In genomic region chrX:9464435-9465371, GRCh38 we compare ENCODE assay signal across 8 cellular contexts. TPM values are rescaled to one million over a fixed set of nuclear protein-coding genes. Genes with fewer than 3 reads are reported as not detected.
DNase-seq lines count a peak whose midpoint lies in the region; ATAC-seq, FAIRE-seq and TF ChIP-seq lines count a peak whose summit lies in the region.

TSS of gene TBL1X (plus strand) at chrX:9465058. CDS start at chrX:9653587, 188,529 bp downstream.

- FAIRE-seq in H54 (lab: Jason Lieb, UNC) = no peak

- H3K27me3 Mint-ChIP-seq in activated T-cell treated with anti-CD3 and anti-CD28 coated beads, Interleukin-2, amount 50 U/mL, for 24 hours = peaks cover 48% of the 10 kb centered on the region

- peak within 1 kb of the TSS; percentile 79 for H3K4me3 Mint-ChIP-seq in activated T-cell treated with anti-CD3 and anti-CD28 coated beads, Interleukin-2, amount 50 U/mL, for 24 hours

- H3K27ac ChIP-seq in suprapubic skin = peak within 1 kb of the TSS; percentile 84

- peaks cover 13% of the 10 kb centered on the region for H3K36me3 Mint-ChIP-seq in activated T-cell treated with anti-CD3 and anti-CD28 coated beads, Interleukin-2, amount 50 U/mL, for 24 hours (ENCODE audit: low read depth)

- 9% methylated on average over 9 of the region's 99 CpGs for WGBS in suprapubic skin

- TF ChIP-seq POLR2A in suprapubic skin (IDR thresholded peaks at IDR 0.05) = no peak
- no peak for TF ChIP-seq POLR2A in H54 (IDR thresholded peaks at IDR 0.05; ENCODE audit: low read depth, low read length)

- H3K9me3 ChIP-seq in suprapubic skin = no peaks in the 10 kb centered on the region

- ATAC-seq in HG02642 (IDR thresholded peaks at IDR 0.05; ENCODE audit: poor library complexity, unreplicated experiment) (peak; percentile 49), esophagus mucosa (peak; percentile 36)

- TF ChIP-seq CTCF in GM12865 (IDR thresholded peaks at IDR 0.05; ENCODE audit: insufficient read depth, low read depth, low read length, missing control alignments) (no peak), suprapubic skin (IDR thresholded peaks at IDR 0.05) (no peak)

- DNase-seq in GM12865 (ENCODE audit: low read depth) (peak; percentile 66), NCI-H774 (lab: John Stamatoyannopoulos, UW) (peak; percentile 27), myocyte (ENCODE audit: low read depth) (peak; percentile 48), suprapubic skin (ENCODE audit: low spot score in 2 of 2) (peak; percentile 70 to 75), H54 (ENCODE audit: insufficient read length, low spot score) (no peak)
- DNase-seq in activated T-cell treated with anti-CD3 and anti-CD28 coated beads, Interleukin-2, amount 50 U/mL, for 24 hours = peak; percentile 76

- H3K36me3 ChIP-seq in suprapubic skin = no peaks in the 10 kb centered on the region

- H3K4me3 ChIP-seq in GM12865 (ENCODE audit: low read depth, low read length) = peak within 1 kb of the TSS; percentile 71
- H3K4me3 ChIP-seq in suprapubic skin = peak within 1 kb of the TSS; percentile 67

- H3K27me3 ChIP-seq in suprapubic skin = no peaks in the 10 kb centered on the region

- H3K27ac Mint-ChIP-seq in activated T-cell treated with anti-CD3 and anti-CD28 coated beads, Interleukin-2, amount 50 U/mL, for 24 hours = peak within 1 kb of the TSS; percentile 94

- TF ChIP-seq EP300 in suprapubic skin (IDR thresholded peaks at IDR 0.05) = no peak

- H3K4me1 ChIP-seq in suprapubic skin = peaks cover 40% of the 10 kb centered on the region

- H3K9me3 Mint-ChIP-seq in activated T-cell treated with anti-CD3 and anti-CD28 coated beads, Interleukin-2, amount 50 U/mL, for 24 hours = no peaks in the 10 kb centered on the region

- H3K4me1 Mint-ChIP-seq in activated T-cell treated with anti-CD3 and anti-CD28 coated beads, Interleukin-2, amount 50 U/mL, for 24 hours (ENCODE audit: low read depth) = peaks cover 56% of the 10 kb centered on the region

RNA-seq across cellular contexts. Expression of gene TBL1X, which starts in this region (rescaled TPM):
- total RNA-seq in esophagus mucosa (21.8 TPM), myocyte (6.0 and 11.4 TPM in 2 replicates), suprapubic skin (10 to 100 TPM; 13.2 to 31.0 (median 17.1) TPM)
- polyA plus RNA-seq in myocyte (2012) = 5.9 TPM
